Comparison of ENCODE assay signal across 18 cellular contexts in genomic region chr16:11015607-11016006, GRCh38.
DNase-seq lines count a peak whose midpoint lies in the region; ATAC-seq, FAIRE-seq and TF ChIP-seq lines count a peak whose summit lies in the region.
"Had no signal": no experiment of that assay in that cellular context is flagged by ENCODE, and none has a peak within 500 bp of the region (broad histone marks: within the 10 kb centered on the region; RNA-seq: fewer than 3 reads in every experiment).

No MANE protein-coding gene starts in this region.

- 98% methylated on average over 5 of the region's 5 CpGs for WGBS in HepG2 (ENCODE audit: low lambda C conversion rate)
- 92% methylated on average over 2 of the region's 5 CpGs for WGBS in right lobe of liver (ENCODE audit: insufficient coverage, low coverage, low lambda C conversion rate, missing lambda C conversion rate)
- 92 to 98% methylated on average over 3 to 4 of the region's 5 CpGs for WGBS in esophagus squamous epithelium, 2 donors
- WGBS in mesendoderm (ENCODE audit: extremely low coverage, insufficient coverage, low lambda C conversion rate), result no CpG with 5 or more reads among the region's 5 CpGs
- WGBS in small intestine, 3 donors, result 89 to 93% (median 91%) methylated on average over 5 of the region's 5 CpGs

- H2BK15ac ChIP-seq in mesendoderm (replicated peaks; ENCODE audit: low read depth), result no peak overlapping the region

- TF ChIP-seq EP300 in HepG2 (IDR thresholded peaks at IDR 0.05; ENCODE audit: low read depth in 2 of 2, low read length in 2 of 2) (no peak), HepG2 (CRISPR knock-in tag; IDR thresholded peaks at IDR 0.05; ENCODE audit: borderline replicate concordance) (no peak)

- no TSS peak for BruUV-seq in HepG2 (replicated peaks; lab: Mats Ljungman, UMichigan)

- H3K56ac ChIP-seq in mesendoderm (ENCODE audit: low read length), result no peak overlapping the region

- no peaks in the 10 kb centered on the region for H3K27me3 ChIP-seq in HepG2 (ENCODE audit: control insufficient read depth in 1 of 2, insufficient read depth in 2 of 2, low read length in 2 of 2)
- H3K27me3 ChIP-seq in right lobe of liver, result no peaks in the 10 kb centered on the region
- H3K27me3 ChIP-seq in esophagus squamous epithelium, result no peaks in the 10 kb centered on the region
- no peaks in the 10 kb centered on the region for H3K27me3 ChIP-seq in mesendoderm (ENCODE audit: insufficient read depth, low read length, poor library complexity)
- H3K27me3 ChIP-seq in small intestine (ENCODE audit: control insufficient read depth in 2 of 2, insufficient read depth in 2 of 2, low read length in 2 of 2), result no peaks in the 10 kb centered on the region
- H3K27me3 ChIP-seq: BLaER1 had no signal

- peak overlapping the region; percentile 25 for H2BK5ac ChIP-seq in mesendoderm (ENCODE audit: low read length)

- POLR2A ChIA-PET in HepG2 (lab: Yijun Ruan, JAX), result no interaction called here

- no peak for FAIRE-seq in HepG2 (lab: Jason Lieb, UNC)
- no peak for FAIRE-seq in small intestine (lab: Jason Lieb, UNC)
- FAIRE-seq: G401.6, GM12891, H1, HTR-8/SVneo had no signal

- H3K4me2 ChIP-seq in HepG2 (ENCODE audit: low read depth, low read length), result no peak overlapping the region
- H3K4me2 ChIP-seq in mesendoderm (ENCODE audit: low read length), result no peak overlapping the region
- H3K4me2 ChIP-seq: BLaER1 had no signal

- H3K9ac ChIP-seq in HepG2 (ENCODE audit: insufficient read depth, low read depth, low read length), result no peak overlapping the region
- H3K9ac ChIP-seq in mesendoderm (ENCODE audit: low read length), result no peak overlapping the region
- H3K9ac ChIP-seq: BLaER1 had no signal

- H3K9me3 ChIP-seq in HepG2 (ENCODE audit: low read length), result no peaks in the 10 kb centered on the region
- no peaks in the 10 kb centered on the region for H3K9me3 ChIP-seq in right lobe of liver
- no peaks in the 10 kb centered on the region for H3K9me3 ChIP-seq in esophagus squamous epithelium
- no peaks in the 10 kb centered on the region for H3K9me3 ChIP-seq in small intestine (ENCODE audit: control insufficient read depth, low read depth)
- H3K9me3 ChIP-seq: BLaER1 had no signal

- H2AFZ ChIP-seq in HepG2 (ENCODE audit: low read length), result no peak overlapping the region

- H3K4ac ChIP-seq in mesendoderm (ENCODE audit: low read depth, low read length), result no peak overlapping the region

- H3K79me1 ChIP-seq in mesendoderm (ENCODE audit: low read length), result no peaks in the 10 kb centered on the region

- intact Hi-C loops in HepG2 (cut with micrococcal nuclease; ENCODE audit: unreplicated experiment) (no loop called here), right lobe of liver (cut with DNase I) (no loop called here), esophagus squamous epithelium (cut with DNase I) (no loop called here)

- DNase-seq in HepG2 (ENCODE audit: low spot score) (no peak), right lobe of liver (no peak), esophagus squamous epithelium (lab: John Stamatoyannopoulos, UW) (no peak), mesendoderm (no peak), small intestine (no peak), NOMO-1 (lab: John Stamatoyannopoulos, UW; ENCODE audit: unreplicated experiment in 2 of 2) (no peak), NCI-H526 treated with DMSO at 0.1 percent for 48 hours (lab: John Stamatoyannopoulos, UW) (no peak)
- DNase-seq: Calu3; CD4-positive, alpha-beta memory T cell; DMS53; H9 had no signal

- CTCF ChIA-PET in HepG2 (lab: Yijun Ruan, JAX; ENCODE audit: low intra/inter-chr PET ratio, low total read pairs), result no interaction called here

- H3K23ac ChIP-seq in mesendoderm (ENCODE audit: low read length), result no peak overlapping the region

- in situ Hi-C loops in HepG2 (cut with HindIII; ENCODE audit: extremely low pct_ligation_motif_present, low pct_unique_long_range_greater_than_20kb), result no loop called here

- no peak for TF ChIP-seq RAD21 in HepG2 (CRISPR knock-in tag; IDR thresholded peaks at IDR 0.05)

- TF ChIP-seq POLR2A in HepG2 (IDR thresholded peaks at IDR 0.05; ENCODE audit: insufficient read depth in 1 of 2, low read depth in 2 of 2, low read length in 2 of 2) (no peak), right lobe of liver (IDR thresholded peaks at IDR 0.05) (no peak), esophagus squamous epithelium (IDR thresholded peaks at IDR 0.05) (no peak)

- H3K4me1 ChIP-seq in HepG2 (ENCODE audit: insufficient read depth, low read length) (peaks cover 22% of the 10 kb centered on the region), right lobe of liver (no peaks in the 10 kb centered on the region), esophagus squamous epithelium (peaks cover 8 to 27% (median 9%) of the 10 kb centered on the region in 3 donors), mesendoderm (ENCODE audit: control insufficient read depth, low read depth, low read length) (peaks cover 5% of the 10 kb centered on the region), small intestine (ENCODE audit: control insufficient read depth in 2 of 2, insufficient read depth in 1 of 2, low read depth in 1 of 2, low read length in 1 of 2) (peaks cover 3% of the 10 kb centered on the region in 2 donors)

- H3K36me3 ChIP-seq in HepG2 (replicated peaks in 1 of 2; ENCODE audit: control insufficient read depth in 1 of 2, insufficient read depth in 2 of 2, low read length in 2 of 2) (peaks cover 4% of the 10 kb centered on the region in 2 experiments; a peak in 3 of 5 replicates), right lobe of liver (no peaks in the 10 kb centered on the region), esophagus squamous epithelium (peaks cover 0 to 22% (median 0%) of the 10 kb centered on the region in 3 donors), mesendoderm (ENCODE audit: control insufficient read depth, insufficient read depth, low read length) (no peaks in the 10 kb centered on the region), small intestine (ENCODE audit: control insufficient read depth in 2 of 2, insufficient read depth in 2 of 2, low read length in 2 of 2) (peaks cover 0 to 2% of the 10 kb centered on the region in 2 donors)

- H4K20me1 ChIP-seq in HepG2 (ENCODE audit: insufficient read depth, low read length), result no peaks in the 10 kb centered on the region
- H4K20me1 ChIP-seq: BLaER1 had no signal

- H2BK120ac ChIP-seq in mesendoderm (ENCODE audit: low read depth, low read length), result no peak overlapping the region

- H3K4me3 ChIP-seq in HepG2 (replicated peaks in 1 of 3; ENCODE audit: insufficient read depth in 1 of 3, low read depth in 2 of 3, low read length in 3 of 3) (no peak overlapping the region), right lobe of liver (no peak overlapping the region), esophagus squamous epithelium (no peak overlapping the region), mesendoderm (ENCODE audit: low read length) (no peak overlapping the region), small intestine (ENCODE audit: low read depth in 1 of 2, low read length in 2 of 2) (no peak overlapping the region)
- H3K4me3 ChIP-seq: BLaER1 had no signal

- H3K79me2 ChIP-seq in HepG2 (ENCODE audit: insufficient read depth, low read length) (no peaks in the 10 kb centered on the region), mesendoderm (ENCODE audit: control insufficient read depth, insufficient read depth, low read length) (no peaks in the 10 kb centered on the region)

- H3K27ac ChIP-seq in HepG2 (ENCODE audit: extremely low read length, insufficient read depth, low read length) (no peak overlapping the region), right lobe of liver (no peak overlapping the region), esophagus squamous epithelium (peak overlapping the region in 3 of 4 donors; percentile 38 to 78 (median 52)), mesendoderm (ENCODE audit: low read depth, low read length) (no peak overlapping the region), small intestine (ENCODE audit: low read depth in 1 of 2, low read length in 1 of 2) (peak overlapping the region; percentile 3 to 82)
- H3K27ac ChIP-seq: 22Rv1, BLaER1 had no signal

- H4K5ac ChIP-seq in mesendoderm (ENCODE audit: low read length), result no peak overlapping the region

- H4K8ac ChIP-seq in mesendoderm (ENCODE audit: low read depth, low read length), result no peak overlapping the region

- ATAC-seq in HepG2 (no peak), right lobe of liver (no peak), GM21526 (IDR thresholded peaks at IDR 0.05; ENCODE audit: low FRiP score, unreplicated experiment) (no peak)

- TF ChIP-seq CTCF in HepG2 (CRISPR knock-in tag; IDR thresholded peaks at IDR 0.05) (no peak), right lobe of liver (IDR thresholded peaks at IDR 0.05) (no peak), esophagus squamous epithelium (IDR thresholded peaks at IDR 0.05) (no peak)

- H3K18ac ChIP-seq in mesendoderm (ENCODE audit: low read length), result no peak overlapping the region

- H2AK5ac ChIP-seq in mesendoderm (ENCODE audit: low read length), result peak overlapping the region; percentile 44

TF ChIP-seq in HepG2, 621 proteins besides CTCF, POLR2A, EP300 and RAD21 (continues in another document):
- TF ChIP-seq NRL (CRISPR knock-in tag; IDR thresholded peaks at IDR 0.05; ENCODE audit: borderline replicate concordance) (no peak), NFRKB (IDR thresholded peaks at IDR 0.05) (no peak), NBN (conservative IDR thresholded peaks at IDR 0.05) (no peak), NR0B2 (CRISPR knock-in tag; IDR thresholded peaks at IDR 0.05) (0 out of 2 replicates have a peak, but pooled peaks have one; percentile 30), ZNF274 (CRISPR knock-in tag; IDR thresholded peaks at IDR 0.05) (peak; percentile 64; the same call in 1 of the 2 replicates), ATF7-NPFF (CRISPR knock-in tag; IDR thresholded peaks at IDR 0.05; ENCODE audit: low read depth) (no peak), SMYD3 (CRISPR knock-in tag; IDR thresholded peaks at IDR 0.05) (no peak)

Comparison
In these comparisons a context has a peak if more than half of its experiments do, and no peak if none do; other contexts are left out.
1. H3K27ac ChIP-seq: peak in esophagus squamous epithelium (3 of 4) and small intestine (2 of 2); none in HepG2 (single experiment), right lobe of liver (0 of 3) and mesendoderm (single experiment).